Comparison of ENCODE assay signal across 10 cellular contexts in genomic region chr2:106161938-106162814, GRCh38. TPM values are rescaled to one million over a fixed set of nuclear protein-coding genes. Genes with fewer than 3 reads are reported as not detected.
DNase-seq lines count a peak whose midpoint lies in the region; ATAC-seq and TF ChIP-seq lines count a peak whose summit lies in the region.
"Had no signal": no experiment of that assay in that cellular context is flagged by ENCODE, and none has a peak within 500 bp of the region (broad histone marks: within the 10 kb centered on the region; RNA-seq: fewer than 3 reads in every experiment).

No MANE protein-coding gene starts in this region.

- H3K9me3 ChIP-seq in SK-N-SH = no peaks in the 10 kb centered on the region
- H3K9me3 ChIP-seq in T-helper 17 cell (ENCODE audit: control insufficient read depth, low read length, poor library complexity, severe bottlenecking) = no peaks in the 10 kb centered on the region
- no peaks in the 10 kb centered on the region for H3K9me3 ChIP-seq in skeletal muscle tissue (ENCODE audit: control insufficient read depth in 3 of 3, low read length in 3 of 3)

- H2AFZ ChIP-seq in SK-N-SH (ENCODE audit: low read depth) = no peak overlapping the region

- TF ChIP-seq RAD21 in SK-N-SH (IDR thresholded peaks at IDR 0.05; ENCODE audit: low read length) = no peak

- H3K27ac ChIP-seq in SK-N-SH (ENCODE audit: low read depth in 2 of 2, low read length in 1 of 2) = no peak overlapping the region
- H3K27ac ChIP-seq in skeletal muscle tissue (ENCODE audit: low read depth, low read length) = peak overlapping the region; percentile 79

- H3K27ac Mint-ChIP-seq in T-helper 17 cell = peak overlapping the region; percentile 100

- H3K4me2 ChIP-seq in SK-N-SH = no peak overlapping the region

- H3F3A ChIP-seq in SK-N-SH (replicated peaks; ENCODE audit: insufficient read depth) = no peaks in the 10 kb centered on the region

- no peaks in the 10 kb centered on the region for H3K27me3 Mint-ChIP-seq in T-helper 17 cell

- no peak for ATAC-seq in SK-N-SH treated with all-trans-retinoic acid at 6 μM for 48 hours
- ATAC-seq in T-helper 17 cell = no peak

- CTCF ChIA-PET in SK-N-SH (lab: Yijun Ruan, JAX) = interaction anchor here (1.2 kb wide), 1 partner anchor 12 kb away, joined by 3 read pairs; no protein-coding TSS in a partner anchor

- H3K4me3 Mint-ChIP-seq in T-helper 17 cell = no peak overlapping the region

- TF ChIP-seq EP300 in SK-N-SH (IDR thresholded peaks at IDR 0.05; ENCODE audit: borderline replicate concordance in 1 of 2, low read depth in 1 of 2, low read length in 1 of 2) = no peak

- H3K9me2 ChIP-seq in SK-N-SH = no peaks in the 10 kb centered on the region

- 86% methylated on average over 11 of the region's 11 CpGs for WGBS in SK-N-SH (ENCODE audit: low lambda C conversion rate)

- no peaks in the 10 kb centered on the region; a peak in 2 of 4 replicates for H3K4me1 ChIP-seq in SK-N-SH (ENCODE audit: control insufficient read depth in 1 of 2, insufficient read depth in 2 of 2, low read depth in 1 of 2, low read length in 1 of 2)
- H3K4me1 ChIP-seq in skeletal muscle tissue (ENCODE audit: control insufficient read depth in 3 of 3, insufficient read depth in 3 of 3, low read length in 3 of 3) = peaks cover 7 to 10% (median 9%) of the 10 kb centered on the region in 3 donors

- intact Hi-C loops in posterior cingulate gyrus (cut with DNase I) = no loop called here

- H3K9ac ChIP-seq in SK-N-SH (no peak overlapping the region), skeletal muscle tissue (ENCODE audit: low read depth in 1 of 3, low read length in 3 of 3) (no peak overlapping the region)

- H3K36me3 Mint-ChIP-seq in T-helper 17 cell (ENCODE audit: low read depth) = peaks cover 7% of the 10 kb centered on the region

- peaks cover 65% of the 10 kb centered on the region for H3K4me1 Mint-ChIP-seq in T-helper 17 cell

- DNase-seq in SK-N-SH = no peak
- DNase-seq in T-helper 17 cell = no peak
- peak; percentile 24 for DNase-seq in foreskin melanocyte
- DNase-seq in posterior cingulate gyrus = no peak
- DNase-seq in NCI-H2171 (lab: John Stamatoyannopoulos, UW) = no peak
- no peak for DNase-seq in NCI-H774 (lab: John Stamatoyannopoulos, UW)
- DNase-seq: activated naive CD4-positive, alpha-beta T cell treated with anti-CD3 and anti-CD28 coated beads for 36 hours; NCI-H2107 had no signal

- peaks cover 4% of the 10 kb centered on the region; the same call in 1 of the 2 replicates for H3K79me2 ChIP-seq in SK-N-SH (ENCODE audit: insufficient read depth)

- POLR2A ChIA-PET in SK-N-SH (lab: Yijun Ruan, JAX) = no interaction called here

- H3K36me3 ChIP-seq in SK-N-SH (replicated peaks in 1 of 2; ENCODE audit: control insufficient read depth in 1 of 2, insufficient read depth in 2 of 2, low read length in 1 of 2) = peaks cover 5 to 20% of the 10 kb centered on the region in 2 experiments
- H3K36me3 ChIP-seq in skeletal muscle tissue (ENCODE audit: control insufficient read depth in 3 of 3, insufficient read depth in 3 of 3, low read length in 3 of 3) = peaks cover 0 to 8% (median 6%) of the 10 kb centered on the region in 3 donors

- H3K27me3 ChIP-seq in SK-N-SH (ENCODE audit: insufficient read depth) = no peaks in the 10 kb centered on the region
- H3K27me3 ChIP-seq in skeletal muscle tissue (ENCODE audit: control insufficient read depth in 3 of 3, insufficient read depth in 3 of 3, low read length in 3 of 3) = no peaks in the 10 kb centered on the region

- H4K20me1 ChIP-seq in SK-N-SH (ENCODE audit: insufficient read depth) = no peaks in the 10 kb centered on the region

- H3K4me3 ChIP-seq in SK-N-SH (ENCODE audit: low read depth in 2 of 2, low read length in 1 of 2) (no peak overlapping the region), skeletal muscle tissue (ENCODE audit: low read length in 3 of 3) (no peak overlapping the region)

- TF ChIP-seq CTCF in SK-N-SH (IDR thresholded peaks at IDR 0.05) = no peak

TF ChIP-seq in SK-N-SH, 30 proteins besides CTCF, POLR2A, EP300 and RAD21:
- TF ChIP-seq CHD2 (IDR thresholded peaks at IDR 0.05; ENCODE audit: low read length, partially characterized antibody) (no peak), SIN3A (IDR thresholded peaks at IDR 0.05; ENCODE audit: borderline replicate concordance, low read depth, low read length) (no peak), RXRA (IDR thresholded peaks at IDR 0.05; ENCODE audit: borderline replicate concordance, low read depth) (no peak), USF1 (IDR thresholded peaks at IDR 0.05; ENCODE audit: borderline replicate concordance, low read depth) (no peak), RFX5 (IDR thresholded peaks at IDR 0.05; ENCODE audit: low read length) (no peak), NFIC (IDR thresholded peaks at IDR 0.05; ENCODE audit: borderline replicate concordance) (peak; percentile 53; the same call in 1 of the 2 replicates), NRF1 (IDR thresholded peaks at IDR 0.05; ENCODE audit: low read depth, low read length) (no peak)
TF ChIP-seq in SK-N-SH: peak in this region for 1.

TF ChIP-seq in SK-N-SH treated with all-trans-retinoic acid at 6 μM for 48 hours, 23 proteins besides CTCF, POLR2A, EP300 and RAD21:
- TF ChIP-seq OSR1 (CRISPR knock-in tag; IDR thresholded peaks at IDR 0.05) (no peak), GLIS3 (CRISPR knock-in tag; IDR thresholded peaks at IDR 0.05) (no peak), ZNF8 (CRISPR knock-in tag; IDR thresholded peaks at IDR 0.05) (no peak), PPARA (CRISPR knock-in tag; IDR thresholded peaks at IDR 0.05; ENCODE audit: borderline replicate concordance) (no peak), ZFP30 (CRISPR knock-in tag; IDR thresholded peaks at IDR 0.05) (no peak), TCF4 (CRISPR knock-in tag; IDR thresholded peaks at IDR 0.05; ENCODE audit: borderline replicate concordance) (no peak), CREB5 (CRISPR knock-in tag; IDR thresholded peaks at IDR 0.05; ENCODE audit: low read depth) (no peak), ZNF70 (CRISPR knock-in tag; IDR thresholded peaks at IDR 0.05) (no peak), ZC3H10 (CRISPR knock-in tag; IDR thresholded peaks at IDR 0.05) (no peak), ARNTL (CRISPR knock-in tag; IDR thresholded peaks at IDR 0.05; ENCODE audit: borderline replicate concordance, low read depth) (no peak), ZNF565 (CRISPR knock-in tag; conservative IDR thresholded peaks at IDR 0.05; ENCODE audit: low read depth) (no peak), BACH2 (CRISPR knock-in tag; IDR thresholded peaks at IDR 0.05; ENCODE audit: borderline replicate concordance) (no peak), SNAI2 (CRISPR knock-in tag; IDR thresholded peaks at IDR 0.05) (no peak), RARB (CRISPR knock-in tag; IDR thresholded peaks at IDR 0.05) (no peak), CSRNP3 (CRISPR knock-in tag; IDR thresholded peaks at IDR 0.05) (no peak), CSDC2 (CRISPR knock-in tag; IDR thresholded peaks at IDR 0.05) (no peak)
TF ChIP-seq in SK-N-SH treated with all-trans-retinoic acid at 6 μM for 48 hours: peak in this region for 0.

RNA-seq across cellular contexts. Expression of gene UXS1, which starts 31.9 kb away (rescaled TPM):
- 55.9 and 67.6 TPM in 2 replicates for polyA plus RNA-seq in SK-N-SH (2012; rRNA removed)
- polyA plus RNA-seq in SK-N-SH (2012; cell fraction: cytosol; rRNA removed) = 61.2 and 61.7 TPM in 2 replicates
- 34.2 and 37.5 TPM in 2 replicates for polyA plus RNA-seq in SK-N-SH (2012; cell fraction: nucleus; rRNA removed)
- total RNA-seq in T-helper 17 cell (100 to 1,000 TPM in 1 of 2 donors, 10 to 100 TPM in 1; 96.4 to 106 TPM), skeletal muscle tissue (17.7 TPM)
